38 cellular contexts compared by ENCODE assay signal in genomic region chr5:33938507-33938796, GRCh38. TPM values are rescaled to one million over a fixed set of nuclear protein-coding genes. Genes with fewer than 3 reads are reported as not detected.
"Had no signal": no experiment of that assay in that cellular context is flagged by ENCODE, and none has a peak within 500 bp of the region (broad histone marks: within the 10 kb centered on the region; RNA-seq: fewer than 3 reads in every experiment).

No MANE protein-coding gene starts in this region.

- H3K4me3 ChIP-seq: ascending aorta, cardiac muscle cell had no signal

- H3K9me3 ChIP-seq: ascending aorta had no signal

- H3K9me3 Mint-ChIP-seq: activated B cell treated with CpG ODN at 0.5 μM for 24 hours; activated CD4-positive, alpha-beta memory T cell treated with anti-CD3 and anti-CD28 coated beads for 36 hours; activated CD4-positive, alpha-beta T cell treated with anti-CD3 and anti-CD28 coated beads, Interleukin-2, amount 10 ng/mL, durations not matched to agents 24 days and 14 days; activated CD8-positive, alpha-beta T cell treated with anti-CD3 and anti-CD28 coated beads for 36 hours; activated naive CD4-positive, alpha-beta T cell treated with anti-CD3 and anti-CD28 coated beads, Interleukin-2, amount 10 ng/mL, durations not matched to agents 7 days and 5 days; activated naive CD4-positive, alpha-beta T cell treated with anti-CD3 and anti-CD28 coated beads, Interleukin-2, amount 50 U/mL, for 24 hours; activated naive CD8-positive, alpha-beta T cell treated with anti-CD3 and anti-CD28 coated beads, Interleukin-2, amount 10 ng/mL, durations not matched to agents 7 days and 5 days; activated naive CD8-positive, alpha-beta T cell treated with anti-CD3 and anti-CD28 coated beads, Interleukin-2, amount 50 U/mL, for 24 hours; activated T-cell treated with anti-CD3 and anti-CD28 coated beads, Interleukin-2, amount 50 U/mL, for 4 hours; activated T-cell treated with anti-CD3 and anti-CD28 coated beads, Interleukin-2, amount 50 U/mL, for 72 hours; activated T-helper 1 cell treated with anti-CD3 and anti-CD28 coated beads, Interleukin-12 subunit alpha, Interleukin-12 subunit beta, Interleukin-2, Interleukin-4 antibody, amounts not matched to agents 30 ng/mL and 10 ng/mL and 1 ng/mL, durations not matched to agents 14 hours and 24 hours and 36 hours; activated T-helper 2 cell treated with anti-CD3 and anti-CD28 coated beads, Interferon-gamma antibody, Interleukin-2, Interleukin-4, amounts not matched to agents 10 μg/mL and 5 μg/mL and 100 μg/mL, durations not matched to agents 14 hours and 24 hours and 36 hours; central memory CD8-positive, alpha-beta T cell; T-helper 1 cell treated with Interleukin-12 subunit alpha and Interleukin-12 subunit beta and Interleukin-4 antibody, amounts not matched to agents 30 μg/mL and 1 μg/mL, for 36 hours; T-helper 2 cell treated with Interferon-gamma antibody and Interleukin-4, amounts not matched to agents 5 μg/mL and 100 μg/mL, for 36 hours had no signal

- ATAC-seq: activated CD8-positive, alpha-beta T cell treated with anti-CD3 and anti-CD28 coated beads for 36 hours; activated naive CD8-positive, alpha-beta T cell treated with anti-CD3 and anti-CD28 coated beads, Interleukin-2, amount 50 U/mL, for 24 hours; activated T-cell treated with anti-CD3 and anti-CD28 coated beads, Interleukin-2, amount 50 U/mL, for 4 hours; activated T-cell treated with anti-CD3 and anti-CD28 coated beads, Interleukin-2, amount 50 U/mL, for 72 hours had no signal

- H3K4me1 Mint-ChIP-seq: activated naive CD8-positive, alpha-beta T cell treated with anti-CD3 and anti-CD28 coated beads, Interleukin-2, amount 50 U/mL, for 24 hours; central memory CD8-positive, alpha-beta T cell had no signal

- H3K4me3 Mint-ChIP-seq: activated B cell treated with CpG ODN at 0.5 μM for 24 hours; activated CD4-positive, alpha-beta memory T cell treated with anti-CD3 and anti-CD28 coated beads for 36 hours; activated CD4-positive, alpha-beta T cell treated with anti-CD3 and anti-CD28 coated beads, Interleukin-2, amount 10 ng/mL, durations not matched to agents 24 days and 14 days; activated CD8-positive, alpha-beta T cell treated with anti-CD3 and anti-CD28 coated beads for 36 hours; activated naive CD4-positive, alpha-beta T cell treated with anti-CD3 and anti-CD28 coated beads, Interleukin-2, amount 10 ng/mL, durations not matched to agents 7 days and 5 days; activated naive CD4-positive, alpha-beta T cell treated with anti-CD3 and anti-CD28 coated beads, Interleukin-2, amount 50 U/mL, for 24 hours; activated naive CD8-positive, alpha-beta T cell; activated naive CD8-positive, alpha-beta T cell treated with anti-CD3 and anti-CD28 coated beads, Interleukin-2, amount 10 ng/mL, durations not matched to agents 7 days and 5 days; activated naive CD8-positive, alpha-beta T cell treated with anti-CD3 and anti-CD28 coated beads, Interleukin-2, amount 50 U/mL, for 24 hours; activated T-cell treated with anti-CD3 and anti-CD28 coated beads, Interleukin-2, amount 50 U/mL, for 4 hours; activated T-cell treated with anti-CD3 and anti-CD28 coated beads, Interleukin-2, amount 50 U/mL, for 72 hours; activated T-helper 1 cell treated with anti-CD3 and anti-CD28 coated beads, Interleukin-12 subunit alpha, Interleukin-12 subunit beta, Interleukin-2, Interleukin-4 antibody, amounts not matched to agents 30 ng/mL and 10 ng/mL and 1 ng/mL, durations not matched to agents 14 hours and 24 hours and 36 hours; brain; central memory CD8-positive, alpha-beta T cell; T-helper 1 cell treated with Interleukin-12 subunit alpha and Interleukin-12 subunit beta and Interleukin-4 antibody, amounts not matched to agents 30 μg/mL and 1 μg/mL, for 36 hours; T-helper 2 cell treated with Interferon-gamma antibody and Interleukin-4, amounts not matched to agents 5 μg/mL and 100 μg/mL, for 36 hours had no signal

- DNase-seq: activated B cell treated with CpG ODN at 0.5 μM for 24 hours; activated CD4-positive, alpha-beta memory T cell treated with anti-CD3 and anti-CD28 coated beads for 36 hours; activated CD4-positive, alpha-beta T cell treated with anti-CD3 and anti-CD28 coated beads for 4 hours; activated CD4-positive, alpha-beta T cell treated with anti-CD3 and anti-CD28 coated beads, Interleukin-2, amount 10 ng/mL, durations not matched to agents 24 days and 14 days; activated CD4-positive, alpha-beta T cell treated with anti-CD3 and anti-CD28 coated beads, Interleukin-2, amount 50 U/mL, for 1 hour; activated CD4-positive, alpha-beta T cell treated with anti-CD3 and anti-CD28 coated beads, Interleukin-2, amount 50 U/mL, for 4 hours; activated CD4-positive, CD25-positive, alpha-beta regulatory T cell treated with anti-CD3 and anti-CD28 coated beads, Interleukin-2, amount 50 U/mL, for 72 hours; activated CD8-positive, alpha-beta memory T cell treated with anti-CD3 and anti-CD28 coated beads, Interleukin-2, amount 50 U/mL, for 4 hours; activated CD8-positive, alpha-beta T cell treated with anti-CD3 and anti-CD28 coated beads for 36 hours; activated effector memory CD4-positive, alpha-beta T cell treated with Interleukin-2 at 50 U/mL for 16 hours; activated gamma-delta T cell; activated naive CD4-positive, alpha-beta T cell treated with anti-CD3 and anti-CD28 coated beads, Interleukin-2, amount 10 ng/mL, durations not matched to agents 7 days and 5 days; activated naive CD4-positive, alpha-beta T cell treated with Interleukin-2 at 50 U/mL for 16 hours; activated naive CD8-positive, alpha-beta T cell treated with anti-CD3 and anti-CD28 coated beads, Interleukin-2, amount 50 U/mL, for 24 hours; activated T-cell treated with anti-CD3 and anti-CD28 coated beads for 4 hours; activated T-cell treated with anti-CD3 and anti-CD28 coated beads, Interleukin-2, amount 50 U/mL, for 1 hour; activated T-cell treated with anti-CD3 and anti-CD28 coated beads, Interleukin-2, amount 50 U/mL, for 4 hours; activated T-cell treated with anti-CD3 and anti-CD28 coated beads, Interleukin-2, amount 50 U/mL, for 72 hours; amygdala; anterior cingulate cortex; cerebellar nuclear complex; T-helper 2 cell; T-helper 9 cell had no signal

- H3K27ac ChIP-seq: ascending aorta, cardiac muscle cell, VCaP had no signal

- H3K36me3 ChIP-seq: ascending aorta, cardiac muscle cell had no signal

- H3K36me3 Mint-ChIP-seq: activated CD4-positive, alpha-beta memory T cell treated with anti-CD3 and anti-CD28 coated beads for 36 hours; activated naive CD4-positive, alpha-beta T cell treated with anti-CD3 and anti-CD28 coated beads, Interleukin-2, amount 10 ng/mL, durations not matched to agents 7 days and 5 days; activated naive CD4-positive, alpha-beta T cell treated with anti-CD3 and anti-CD28 coated beads, Interleukin-2, amount 50 U/mL, for 24 hours; activated naive CD8-positive, alpha-beta T cell; activated naive CD8-positive, alpha-beta T cell treated with anti-CD3 and anti-CD28 coated beads, Interleukin-2, amount 10 ng/mL, durations not matched to agents 7 days and 5 days; brain had no signal

- H3K27ac Mint-ChIP-seq: activated B cell treated with CpG ODN at 0.5 μM for 24 hours; activated CD4-positive, alpha-beta memory T cell treated with anti-CD3 and anti-CD28 coated beads for 36 hours; activated CD4-positive, alpha-beta T cell treated with anti-CD3 and anti-CD28 coated beads, Interleukin-2, amount 10 ng/mL, durations not matched to agents 24 days and 14 days; activated CD8-positive, alpha-beta T cell treated with anti-CD3 and anti-CD28 coated beads for 36 hours; activated naive CD4-positive, alpha-beta T cell treated with anti-CD3 and anti-CD28 coated beads, Interleukin-2, amount 10 ng/mL, durations not matched to agents 7 days and 5 days; activated naive CD4-positive, alpha-beta T cell treated with anti-CD3 and anti-CD28 coated beads, Interleukin-2, amount 50 U/mL, for 24 hours; activated naive CD8-positive, alpha-beta T cell; activated naive CD8-positive, alpha-beta T cell treated with anti-CD3 and anti-CD28 coated beads, Interleukin-2, amount 10 ng/mL, durations not matched to agents 7 days and 5 days; activated naive CD8-positive, alpha-beta T cell treated with anti-CD3 and anti-CD28 coated beads, Interleukin-2, amount 50 U/mL, for 24 hours; activated T-cell treated with anti-CD3 and anti-CD28 coated beads, Interleukin-2, amount 50 U/mL, for 72 hours; activated T-helper 1 cell treated with anti-CD3 and anti-CD28 coated beads, Interleukin-12 subunit alpha, Interleukin-12 subunit beta, Interleukin-2, Interleukin-4 antibody, amounts not matched to agents 30 ng/mL and 10 ng/mL and 1 ng/mL, durations not matched to agents 14 hours and 24 hours and 36 hours; activated T-helper 2 cell treated with anti-CD3 and anti-CD28 coated beads, Interferon-gamma antibody, Interleukin-2, Interleukin-4, amounts not matched to agents 10 μg/mL and 5 μg/mL and 100 μg/mL, durations not matched to agents 14 hours and 24 hours and 36 hours; brain; T-helper 1 cell treated with Interleukin-12 subunit alpha and Interleukin-12 subunit beta and Interleukin-4 antibody, amounts not matched to agents 30 μg/mL and 1 μg/mL, for 36 hours; T-helper 2 cell treated with Interferon-gamma antibody and Interleukin-4, amounts not matched to agents 5 μg/mL and 100 μg/mL, for 36 hours had no signal

RNA-seq across cellular contexts. Expression of gene RXFP3, which starts 2.3 kb away (rescaled TPM):
- total RNA-seq: activated B cell treated with CpG ODN at 0.5 μM for 24 hours; activated CD4-positive, alpha-beta memory T cell treated with anti-CD3 and anti-CD28 coated beads for 36 hours; activated CD4-positive, alpha-beta T cell treated with anti-CD3 and anti-CD28 coated beads, Interleukin-2, amount 10 ng/mL, durations not matched to agents 24 days and 14 days; activated CD8-positive, alpha-beta memory T cell treated with anti-CD3 and anti-CD28 coated beads for 36 hours; activated CD8-positive, alpha-beta T cell treated with anti-CD3 and anti-CD28 coated beads for 36 hours; activated naive CD8-positive, alpha-beta T cell treated with anti-CD3 and anti-CD28 coated beads, Interleukin-2, amount 10 ng/mL, durations not matched to agents 7 days and 5 days; activated T-cell treated with anti-CD3 and anti-CD28 coated beads, Interleukin-2, amount 50 U/mL, for 4 hours; activated T-cell treated with anti-CD3 and anti-CD28 coated beads, Interleukin-2, amount 50 U/mL, for 72 hours; activated T-helper 1 cell treated with anti-CD3 and anti-CD28 coated beads, Interleukin-12 subunit alpha, Interleukin-12 subunit beta, Interleukin-2, Interleukin-4 antibody, amounts not matched to agents 30 ng/mL and 10 ng/mL and 1 ng/mL, durations not matched to agents 14 hours and 24 hours and 36 hours; activated T-helper 2 cell treated with anti-CD3 and anti-CD28 coated beads, Interferon-gamma antibody, Interleukin-2, Interleukin-4, amounts not matched to agents 10 μg/mL and 5 μg/mL and 100 μg/mL, durations not matched to agents 14 hours and 24 hours and 36 hours; ascending aorta; bronchial epithelial cell; cardiac muscle cell; chondrocyte had no signal
- polyA plus RNA-seq: cardiac muscle cell had no signal

RNA-seq across cellular contexts. Expression of gene SLC45A2, which starts 46.0 kb away (rescaled TPM):
- total RNA-seq: activated B cell treated with CpG ODN at 0.5 μM for 24 hours; activated CD4-positive, alpha-beta memory T cell treated with anti-CD3 and anti-CD28 coated beads for 36 hours; activated CD4-positive, alpha-beta T cell treated with anti-CD3 and anti-CD28 coated beads, Interleukin-2, amount 10 ng/mL, durations not matched to agents 24 days and 14 days; activated CD8-positive, alpha-beta T cell treated with anti-CD3 and anti-CD28 coated beads for 36 hours; activated T-cell treated with anti-CD3 and anti-CD28 coated beads, Interleukin-2, amount 50 U/mL, for 4 hours; activated T-cell treated with anti-CD3 and anti-CD28 coated beads, Interleukin-2, amount 50 U/mL, for 72 hours; activated T-helper 2 cell treated with anti-CD3 and anti-CD28 coated beads, Interferon-gamma antibody, Interleukin-2, Interleukin-4, amounts not matched to agents 10 μg/mL and 5 μg/mL and 100 μg/mL, durations not matched to agents 14 hours and 24 hours and 36 hours; ascending aorta; bronchial epithelial cell; cardiac muscle cell had no signal

RNA-seq across cellular contexts. Expression of gene ADAMTS12, which starts 46.7 kb away (rescaled TPM):
- total RNA-seq: activated B cell treated with CpG ODN at 0.5 μM for 24 hours; activated CD4-positive, alpha-beta memory T cell treated with anti-CD3 and anti-CD28 coated beads for 36 hours; activated CD4-positive, alpha-beta T cell treated with anti-CD3 and anti-CD28 coated beads, Interleukin-2, amount 10 ng/mL, durations not matched to agents 24 days and 14 days; activated CD8-positive, alpha-beta memory T cell treated with anti-CD3 and anti-CD28 coated beads for 36 hours; activated CD8-positive, alpha-beta T cell treated with anti-CD3 and anti-CD28 coated beads for 36 hours; activated naive CD8-positive, alpha-beta T cell treated with anti-CD3 and anti-CD28 coated beads, Interleukin-2, amount 10 ng/mL, durations not matched to agents 7 days and 5 days; activated T-helper 1 cell treated with anti-CD3 and anti-CD28 coated beads, Interleukin-12 subunit alpha, Interleukin-12 subunit beta, Interleukin-2, Interleukin-4 antibody, amounts not matched to agents 30 ng/mL and 10 ng/mL and 1 ng/mL, durations not matched to agents 14 hours and 24 hours and 36 hours; activated T-helper 2 cell treated with anti-CD3 and anti-CD28 coated beads, Interferon-gamma antibody, Interleukin-2, Interleukin-4, amounts not matched to agents 10 μg/mL and 5 μg/mL and 100 μg/mL, durations not matched to agents 14 hours and 24 hours and 36 hours had no signal
